Comparison of ENCODE assay signal across 17 cellular contexts in genomic region chrX:96430756-96431455, GRCh38.
A peak's percentile ranks its signal among the peaks of the same experiment; 100 is the strongest.
DNase-seq lines count a peak whose midpoint lies in the region; ATAC-seq, FAIRE-seq and TF ChIP-seq lines count a peak whose summit lies in the region.
"Had no signal": no experiment of that assay in that cellular context is flagged by ENCODE, and none has a peak within 500 bp of the region (broad histone marks: within the 10 kb centered on the region; RNA-seq: fewer than 3 reads in every experiment).

No MANE protein-coding gene starts in this region.

- CTCF ChIA-PET in IMR-90 (lab: Yijun Ruan, JAX) = no interaction called here

- no peaks in the 10 kb centered on the region for H3K27me3 ChIP-seq in IMR-90 (ENCODE audit: control insufficient read depth, insufficient read depth, low read length)
- no peaks in the 10 kb centered on the region for H3K27me3 ChIP-seq in astrocyte (ENCODE audit: insufficient read depth, low read length)
- H3K27me3 ChIP-seq in esophagus muscularis mucosa = no peaks in the 10 kb centered on the region

- H3K4me3 Mint-ChIP-seq in astrocyte (ENCODE audit: unreplicated experiment) (no peak overlapping the region), osteocyte (ENCODE audit: unreplicated experiment) (no peak overlapping the region)
- H3K4me3 Mint-ChIP-seq: CD4-positive, alpha-beta T cell; H9 had no signal

- H3K18ac ChIP-seq in IMR-90 (ENCODE audit: low read depth, low read length) = no peak overlapping the region; the same call in 1 of the 2 replicates

- peaks cover 23% of the 10 kb centered on the region for H3K4me1 Mint-ChIP-seq in astrocyte (ENCODE audit: low read depth, unreplicated experiment)
- peaks cover 56% of the 10 kb centered on the region for H3K4me1 Mint-ChIP-seq in osteocyte (ENCODE audit: unreplicated experiment)

- H3K9me3 Mint-ChIP-seq in astrocyte (ENCODE audit: unreplicated experiment) (no peaks in the 10 kb centered on the region), osteocyte (ENCODE audit: unreplicated experiment) (no peaks in the 10 kb centered on the region)
- H3K9me3 Mint-ChIP-seq: CD4-positive, alpha-beta T cell had no signal

- H2BK20ac ChIP-seq in IMR-90 (ENCODE audit: low read depth, low read length) = no peak overlapping the region

- H3K4me2 ChIP-seq in IMR-90 (ENCODE audit: low read depth, low read length) = no peak overlapping the region
- H3K4me2 ChIP-seq in astrocyte (ENCODE audit: low read length) = no peak overlapping the region
- H3K4me2 ChIP-seq: BLaER1 treated with 17β-estradiol and CSF1 and Interleukin-3, amounts not matched to agents 10 nM and 100 nM had no signal

- H3K9me3 ChIP-seq in IMR-90 (ENCODE audit: control insufficient read depth, insufficient read depth, low read length) (no peaks in the 10 kb centered on the region), astrocyte (ENCODE audit: insufficient read depth, low read depth, low read length) (no peaks in the 10 kb centered on the region), esophagus muscularis mucosa (no peaks in the 10 kb centered on the region)

- peak; percentile 85 for FAIRE-seq in astrocyte (lab: Jason Lieb, UNC)
- FAIRE-seq: GM12878, GM19239 had no signal

- H3K36me3 ChIP-seq in IMR-90 (ENCODE audit: control insufficient read depth, insufficient read depth, low read length) = no peaks in the 10 kb centered on the region
- H3K36me3 ChIP-seq in astrocyte (ENCODE audit: insufficient read depth, low read length) = no peaks in the 10 kb centered on the region
- no peaks in the 10 kb centered on the region for H3K36me3 ChIP-seq in esophagus muscularis mucosa
- H3K36me3 ChIP-seq: BLaER1 treated with 17β-estradiol and CSF1 and Interleukin-3, amounts not matched to agents 10 nM and 100 nM had no signal

- peak overlapping the region; percentile 7; the same call in 1 of the 2 replicates for H2BK120ac ChIP-seq in IMR-90 (ENCODE audit: low read depth, low read length)

- intact Hi-C loops in IMR-90 (cut with micrococcal nuclease) (no loop called here), esophagus muscularis mucosa (cut with DNase I) (no loop called here)

- no peak overlapping the region for H3K23ac ChIP-seq in IMR-90 (ENCODE audit: low read depth, low read length)

- no peak for TF ChIP-seq RAD21 in IMR-90 (IDR thresholded peaks at IDR 0.05; ENCODE audit: low read length)

- H3K56ac ChIP-seq in IMR-90 (ENCODE audit: extremely low read depth, insufficient read depth, low read length) = no peak overlapping the region

- dilution Hi-C loops in IMR-90 (cut with HindIII; ENCODE audit: low sequenced_read_pairs, unreplicated experiment) = no loop called here

- H3K9me1 ChIP-seq in IMR-90 (ENCODE audit: insufficient read depth, low read length) = no peaks in the 10 kb centered on the region

- H3K79me1 ChIP-seq in IMR-90 (ENCODE audit: low read depth in 1 of 2, low read length in 2 of 2) = no peaks in the 10 kb centered on the region

- no peak overlapping the region for H4K8ac ChIP-seq in IMR-90 (ENCODE audit: low read depth in 2 of 2, low read length in 2 of 2)

- H3K4me3 ChIP-seq in IMR-90 (ENCODE audit: insufficient read depth, low read depth, low read length) (no peak overlapping the region), astrocyte (ENCODE audit: insufficient read depth, low read depth, low read length) (no peak overlapping the region), esophagus muscularis mucosa (no peak overlapping the region)
- H3K4me3 ChIP-seq: BLaER1 treated with 17β-estradiol and CSF1 and Interleukin-3, amounts not matched to agents 10 nM and 100 nM; GM12878 had no signal

- no peak for ATAC-seq in IMR-90 (ENCODE audit: low read depth)
- ATAC-seq: GM12878 had no signal

- H2AK5ac ChIP-seq in IMR-90 (ENCODE audit: low read depth, low read length) = no peak overlapping the region

- H2AFZ ChIP-seq in IMR-90 (replicated peaks; ENCODE audit: low read length, poor library complexity) (no peak overlapping the region), astrocyte (ENCODE audit: low read depth, low read length) (no peak overlapping the region)

- H3K27me3 Mint-ChIP-seq in astrocyte (ENCODE audit: low read depth, unreplicated experiment) (no peaks in the 10 kb centered on the region), osteocyte (ENCODE audit: unreplicated experiment) (no peaks in the 10 kb centered on the region)
- H3K27me3 Mint-ChIP-seq: CD4-positive, alpha-beta T cell had no signal

- in situ Hi-C loops in IMR-90 (cut with MboI; ENCODE audit: low sequenced_read_pairs) = no loop called here

- H3K14ac ChIP-seq in IMR-90 (replicated peaks; ENCODE audit: low read depth, low read length) = no peak overlapping the region

- H2BK5ac ChIP-seq in IMR-90 (ENCODE audit: low read depth, low read length, poor library complexity, severe bottlenecking) = no peak overlapping the region

- H4K5ac ChIP-seq in IMR-90 (ENCODE audit: low read depth, low read length) = no peak overlapping the region

- no peak for TF ChIP-seq EP300 in esophagus muscularis mucosa (IDR thresholded peaks at IDR 0.05)

- TF ChIP-seq CTCF in IMR-90 (conservative IDR thresholded peaks at IDR 0.05; ENCODE audit: low read depth, low read length) (no peak), astrocyte (IDR thresholded peaks at IDR 0.05; ENCODE audit: insufficient read depth, low read depth, low read length) (no peak), esophagus muscularis mucosa (IDR thresholded peaks at IDR 0.05) (no peak), osteocyte (IDR thresholded peaks at IDR 0.05) (no peak)

- H4K20me1 ChIP-seq in IMR-90 (ENCODE audit: insufficient read depth, low read length) = no peaks in the 10 kb centered on the region
- H4K20me1 ChIP-seq in astrocyte (ENCODE audit: insufficient read depth, low read length) = no peaks in the 10 kb centered on the region
- H4K20me1 ChIP-seq: BLaER1 treated with 17β-estradiol and CSF1 and Interleukin-3, amounts not matched to agents 10 nM and 100 nM had no signal

- H3K27ac Mint-ChIP-seq in astrocyte (ENCODE audit: unreplicated experiment) (no peak overlapping the region), osteocyte (ENCODE audit: unreplicated experiment) (peak overlapping the region; percentile 69)
- H3K27ac Mint-ChIP-seq: CD4-positive, alpha-beta T cell; H9 had no signal

- H3K27ac ChIP-seq in IMR-90 (ENCODE audit: insufficient read depth, low read length) (no peak overlapping the region), astrocyte (ENCODE audit: low read depth, low read length) (no peak overlapping the region), esophagus muscularis mucosa (replicated peaks in 1 of 4) (peak overlapping the region; percentile 9 to 66 (median 28))
- H3K27ac ChIP-seq: BLaER1 treated with 17β-estradiol and CSF1 and Interleukin-3, amounts not matched to agents 10 nM and 100 nM had no signal

- TF ChIP-seq POLR2A in IMR-90 (IDR thresholded peaks at IDR 0.05; ENCODE audit: low read depth, low read length) = no peak
- TF ChIP-seq POLR2A in esophagus muscularis mucosa (IDR thresholded peaks at IDR 0.05; ENCODE audit: low read depth) = no peak

- H3K36me3 Mint-ChIP-seq in astrocyte (ENCODE audit: low read depth, unreplicated experiment) = no peaks in the 10 kb centered on the region
- no peaks in the 10 kb centered on the region for H3K36me3 Mint-ChIP-seq in osteocyte (ENCODE audit: unreplicated experiment)

- WGBS in IMR-90 (ENCODE audit: extremely low coverage in 2 of 2, insufficient read length in 1 of 2), 2 experiments = no CpG with 5 or more reads among the region's 2 CpGs
- WGBS in esophagus muscularis mucosa = 62% methylated on average over 2 of the region's 2 CpGs

- H3K4me1 ChIP-seq in IMR-90 (ENCODE audit: control insufficient read depth, insufficient read depth, low read length) (no peaks in the 10 kb centered on the region; the same call in 1 of the 2 replicates), astrocyte (ENCODE audit: insufficient read depth, low read length) (peaks cover 6% of the 10 kb centered on the region), esophagus muscularis mucosa (peaks cover 0 to 38% (median 22%) of the 10 kb centered on the region in 4 donors)
- H3K4me1 ChIP-seq: BLaER1 treated with 17β-estradiol and CSF1 and Interleukin-3, amounts not matched to agents 10 nM and 100 nM had no signal

- no TSS peak for BruUV-seq in IMR-90 (replicated peaks; lab: Mats Ljungman, UMichigan)

- no peaks in the 10 kb centered on the region for H3K79me2 ChIP-seq in astrocyte (ENCODE audit: insufficient read depth, low read length)

- no peak overlapping the region for H4K91ac ChIP-seq in IMR-90 (ENCODE audit: insufficient read depth, low read depth, low read length)

- H2BK15ac ChIP-seq in IMR-90 (ENCODE audit: low read depth, low read length) = no peak overlapping the region

- POLR2A ChIA-PET in IMR-90 (lab: Charles Lee; ENCODE audit: unreplicated experiment) = no interaction called here

- H3K9ac ChIP-seq in IMR-90 (ENCODE audit: low read depth, low read length) (no peak overlapping the region), astrocyte (ENCODE audit: low read length) (no peak overlapping the region)
- H3K9ac ChIP-seq: BLaER1 treated with 17β-estradiol and CSF1 and Interleukin-3, amounts not matched to agents 10 nM and 100 nM had no signal

- H2AK9ac ChIP-seq in IMR-90 (replicated peaks; ENCODE audit: low read depth, low read length, poor library complexity) = no peak overlapping the region

- H3K4ac ChIP-seq in IMR-90 (ENCODE audit: low read depth, low read length) = no peak overlapping the region

- DNase-seq in IMR-90 = no peak
- DNase-seq in astrocyte (ENCODE audit: low read depth) = no peak
- no peak for DNase-seq in esophagus muscularis mucosa (ENCODE audit: extremely low spot score)
- DNase-seq in osteocyte (ENCODE audit: extremely low spot score, unreplicated experiment) = no peak
- DNase-seq in GM19238 (ENCODE audit: insufficient read length, low spot score) = no peak
- no peak for DNase-seq in NCI-H1436 (lab: John Stamatoyannopoulos, UW)
- no peak for DNase-seq in middle frontal gyrus (ENCODE audit: extremely low spot score, low spot score)
- no peak for DNase-seq in activated gamma-delta T cell treated with Interleukin-2 at 50 U/mL for 16 hours
- DNase-seq: ACHN; Calu3; CD4-positive, alpha-beta T cell; DMS 273 treated with DMSO at 0.1 percent for 48 hours; GOT3; H9 had no signal

TF ChIP-seq in IMR-90, 13 proteins besides CTCF, POLR2A, EP300 and RAD21:
- TF ChIP-seq RCOR1 (IDR thresholded peaks at IDR 0.05; ENCODE audit: insufficient replicate concordance, low read length) (no peak), MAFK (IDR thresholded peaks at IDR 0.05; ENCODE audit: low read depth, low read length) (no peak), MXI1 (IDR thresholded peaks at IDR 0.05; ENCODE audit: borderline replicate concordance, low read depth, low read length) (no peak), SMC3 (IDR thresholded peaks at IDR 0.05; ENCODE audit: low read depth, low read length) (no peak), CEBPB (IDR thresholded peaks at IDR 0.05; ENCODE audit: low read depth, low read length) (no peak), FOS (IDR thresholded peaks at IDR 0.05; ENCODE audit: low read depth, low read length) (no peak), RFX5 (IDR thresholded peaks at IDR 0.05; ENCODE audit: low read depth, low read length) (no peak), CHD1 (IDR thresholded peaks at IDR 0.05; ENCODE audit: low read depth, low read length) (no peak), MAZ (IDR thresholded peaks at IDR 0.05; ENCODE audit: borderline replicate concordance, low read depth, low read length) (no peak)

Comparison
In these comparisons a context has a peak if more than half of its experiments do, and no peak if none do; other contexts are left out.
1. H3K27ac ChIP-seq: peak in esophagus muscularis mucosa (4 of 4); none in IMR-90 (single experiment) and astrocyte (single experiment).